In the genomic region with DNA sequence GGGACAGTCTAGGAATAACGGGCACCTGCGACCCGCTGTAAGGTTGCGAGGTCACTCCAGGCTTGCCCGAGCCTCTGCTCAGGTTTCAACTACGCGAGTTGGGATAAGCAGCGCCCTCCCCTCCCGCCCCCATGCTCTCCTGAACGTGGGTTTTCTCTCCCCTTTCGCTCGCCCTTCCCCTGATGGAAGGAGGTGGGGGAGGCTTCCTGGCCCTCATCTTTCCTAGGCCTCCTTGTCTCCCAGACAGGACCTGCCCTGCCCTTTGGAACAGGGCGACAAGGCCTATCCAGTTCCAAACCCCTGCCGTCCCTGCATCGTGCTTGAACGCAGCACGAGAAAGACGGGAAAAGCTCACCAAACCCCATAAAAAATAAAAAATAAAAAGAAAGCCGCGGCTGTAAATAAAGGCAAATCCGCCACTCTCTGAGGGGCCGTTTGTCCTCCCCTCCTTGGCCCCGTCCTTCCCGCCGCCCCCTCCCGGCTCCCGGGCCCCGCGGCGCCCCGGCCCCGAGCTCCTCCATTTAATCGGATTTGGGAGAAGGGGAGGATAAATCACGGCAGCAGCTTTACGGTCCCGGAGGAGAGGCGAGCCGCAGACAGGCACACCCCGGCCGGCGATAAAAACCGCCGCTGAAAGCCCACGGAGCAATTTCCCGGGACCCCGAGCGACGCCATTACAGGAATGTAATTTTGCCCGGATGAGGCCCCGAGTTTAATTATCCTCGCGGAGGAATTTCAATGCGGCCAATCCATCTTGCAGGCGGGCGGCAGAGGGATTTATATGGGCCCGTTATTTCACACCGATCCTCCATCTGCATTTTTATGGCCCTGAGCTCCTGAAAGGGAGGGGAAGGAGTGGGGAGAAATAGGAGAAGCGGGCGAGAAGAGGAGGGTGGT, we compare ENCODE assay signal across 8 cellular contexts. TPM values are rescaled to one million over a fixed set of nuclear protein-coding genes. Genes with fewer than 3 reads are reported as not detected.
DNase-seq lines count a peak whose midpoint lies in the region; TF ChIP-seq lines count a peak whose summit lies in the region.

No MANE protein-coding gene starts in this region.

- CTCF ChIA-PET in Calu3 (lab: Charles Lee): interaction anchor here (0.8 to 2.3 kb wide), 2 partner anchors 51 to 133 kb away, joined by 6 to 23 read pairs; a partner anchor contains a TSS

- H3K9me3 Mint-ChIP-seq in Calu3 (ENCODE audit: low read depth, unreplicated experiment) (no peaks in the 10 kb centered on the region), neural crest cell (no peaks in the 10 kb centered on the region)

- H3K27me3 Mint-ChIP-seq in Calu3 (ENCODE audit: unreplicated experiment): peaks cover 36% of the 10 kb centered on the region
- H3K27me3 Mint-ChIP-seq in neural crest cell (ENCODE audit: low read depth): peaks cover 4% of the 10 kb centered on the region

- TF ChIP-seq CTCF in Calu3 (IDR thresholded peaks at IDR 0.05; ENCODE audit: unreplicated experiment) (no peak), neural crest cell (conservative IDR thresholded peaks at IDR 0.05) (no peak)

- H3K36me3 Mint-ChIP-seq in Calu3 (ENCODE audit: insufficient read depth, unreplicated experiment) (peaks cover 16% of the 10 kb centered on the region), neural crest cell (ENCODE audit: low read depth) (peaks cover 3% of the 10 kb centered on the region)

- no peaks in the 10 kb centered on the region for H3K4me1 Mint-ChIP-seq in Calu3 (ENCODE audit: low read depth, unreplicated experiment)
- H3K4me1 Mint-ChIP-seq in neural crest cell: peaks cover 48% of the 10 kb centered on the region

- H3K4me3 Mint-ChIP-seq in Calu3 (ENCODE audit: low read depth, unreplicated experiment) (peak overlapping the region; percentile 92), neural crest cell (peak overlapping the region; percentile 98)

- H3K27ac Mint-ChIP-seq in Calu3 (ENCODE audit: unreplicated experiment): no peak overlapping the region
- H3K27ac Mint-ChIP-seq in neural crest cell (ENCODE audit: unreplicated experiment): peak overlapping the region; percentile 97

- intact Hi-C loops in Calu3 (cut with micrococcal nuclease; ENCODE audit: unreplicated experiment): loop anchor here (1.0 to 10.0 kb wide), 2 partner anchors 52 to 134 kb away; a partner anchor contains a TSS

- DNase-seq in Calu3: no peak
- peak; percentile 46 for DNase-seq in NCI-H1930 (lab: John Stamatoyannopoulos, UW)
- peak; percentile 24 for DNase-seq in activated naive CD4-positive, alpha-beta T cell treated with anti-CD3 and anti-CD28 coated beads, Interleukin-2, amount 50 U/mL, for 16 hours
- peak; percentile 65 for DNase-seq in globus pallidus (ENCODE audit: low spot score)
- peak; percentile 32 for DNase-seq in neural crest cell (ENCODE audit: low read depth, low spot score)
- no peak for DNase-seq in effector CD4-positive, alpha-beta T cell
- DNase-seq in UCSD-AML1 (lab: John Stamatoyannopoulos, UW; ENCODE audit: unreplicated experiment): no peak
- DNase-seq in NCI-H1092 (lab: John Stamatoyannopoulos, UW): no peak

- BruUV-seq in Calu3 (replicated peaks; lab: Mats Ljungman, UMichigan): no TSS peak

RNA-seq across cellular contexts. Expression of a gene that starts 1.1 kb away (rescaled TPM):
- 169 and 173 TPM in 2 replicates for total RNA-seq in Calu3 (2022)
- total RNA-seq in neural crest cell: 596 and 603 TPM in 2 replicates

RNA-seq across cellular contexts. Expression of a gene that starts 50.3 kb away (rescaled TPM):
- total RNA-seq in Calu3 (2022) (42.1 and 44.4 TPM in 2 replicates), neural crest cell (32.0 and 34.0 TPM in 2 replicates)

RNA-seq across cellular contexts. Expression of a gene that starts 50.8 kb away (rescaled TPM):
- total RNA-seq in Calu3 (2022) (18.0 and 24.9 TPM in 2 replicates), neural crest cell (32.5 and 37.4 TPM in 2 replicates)

Comparison
In these comparisons a context has a peak if more than half of its experiments do, and no peak if none do; other contexts are left out.
1. DNase-seq: peak in NCI-H1930 (2 of 2), activated naive CD4-positive, alpha-beta T cell treated with anti-CD3 and anti-CD28 coated beads, Interleukin-2, amount 50 U/mL, for 16 hours (single experiment), globus pallidus (single experiment) and neural crest cell (single experiment); none in Calu3 (single experiment), effector CD4-positive, alpha-beta T cell (single experiment), UCSD-AML1 (single experiment) and NCI-H1092 (single experiment).